Comparison of ENCODE assay signal across 36 cellular contexts in the genomic region with DNA sequence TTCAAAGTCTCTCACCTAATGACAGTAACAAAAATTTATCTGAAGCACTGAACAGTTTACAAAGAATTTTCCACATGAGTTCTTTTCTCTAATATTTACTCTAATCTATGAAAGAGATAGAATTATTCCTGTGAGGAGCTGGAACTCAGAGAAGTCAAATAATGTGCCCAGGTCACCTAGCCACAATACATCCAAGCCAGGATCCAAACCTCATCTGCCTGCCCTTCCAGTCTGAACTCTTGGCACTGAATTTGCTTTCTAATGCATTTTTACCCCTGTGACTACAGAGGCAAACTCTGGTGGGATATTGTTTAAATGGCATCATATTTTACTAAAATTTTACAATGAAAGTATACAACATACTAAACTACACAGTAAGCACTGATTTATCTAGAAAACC.
DNase-seq lines count a peak whose midpoint lies in the region; ATAC-seq, FAIRE-seq and TF ChIP-seq lines count a peak whose summit lies in the region.
"Had no signal": no experiment of that assay in that cellular context is flagged by ENCODE, and none has a peak within 500 bp of the region (broad histone marks: within the 10 kb centered on the region; RNA-seq: fewer than 3 reads in every experiment).

No MANE protein-coding gene starts in this region.

- no peak overlapping the region for H3K4me3 Mint-ChIP-seq in progenitor cell of endocrine pancreas (ENCODE audit: low read depth)
- H3K4me3 Mint-ChIP-seq: B cell; CD14-positive monocyte; CD4-positive, alpha-beta memory T cell; CD4-positive, alpha-beta T cell; CD4-positive, CD25-positive, alpha-beta regulatory T cell; CD8-positive, alpha-beta T cell had no signal

- no peak for FAIRE-seq in HepG2 (lab: Jason Lieb, UNC)
- FAIRE-seq: A204.1, A549, D721Med had no signal

- intact Hi-C loops in HepG2 (cut with micrococcal nuclease; ENCODE audit: unreplicated experiment) (no loop called here), right lobe of liver (cut with DNase I) (no loop called here), mucosa of descending colon (cut with DNase I, micrococcal nuclease) (no loop called here)

- H3K4me1 ChIP-seq in liver (ENCODE audit: control insufficient read depth in 4 of 4, insufficient read depth in 4 of 4, low read length in 3 of 4) (peaks cover 9 to 30% (median 26%) of the 10 kb centered on the region in 4 donors), HepG2 (ENCODE audit: insufficient read depth, low read length) (no peaks in the 10 kb centered on the region; the same call in 1 of the 2 replicates), right lobe of liver (peaks cover 0 to 44% (median 15%) of the 10 kb centered on the region in 4 donors), mucosa of descending colon (ENCODE audit: low read depth) (no peaks in the 10 kb centered on the region)
- H3K4me1 ChIP-seq: A549; BLaER1; BLaER1 treated with 17β-estradiol and CSF1 and Interleukin-3, amounts not matched to agents 10 nM and 100 nM; Caco-2 had no signal

- no peaks in the 10 kb centered on the region for H3K27me3 Mint-ChIP-seq in progenitor cell of endocrine pancreas
- H3K27me3 Mint-ChIP-seq: B cell had no signal

- H3K79me2 ChIP-seq in HepG2 (ENCODE audit: insufficient read depth, low read length), result no peaks in the 10 kb centered on the region

- H3K9me3 ChIP-seq in liver (ENCODE audit: control insufficient read depth in 4 of 4, low read length in 3 of 4), result no peaks in the 10 kb centered on the region
- no peaks in the 10 kb centered on the region for H3K9me3 ChIP-seq in HepG2 (ENCODE audit: low read length)
- no peaks in the 10 kb centered on the region for H3K9me3 ChIP-seq in right lobe of liver
- H3K9me3 ChIP-seq in mucosa of descending colon, result no peaks in the 10 kb centered on the region
- H3K9me3 ChIP-seq: A549; BE2C; BLaER1; BLaER1 treated with 17β-estradiol and CSF1 and Interleukin-3, amounts not matched to agents 10 nM and 100 nM; Caco-2 had no signal

- peaks cover 6% of the 10 kb centered on the region for H3K4me1 Mint-ChIP-seq in progenitor cell of endocrine pancreas (ENCODE audit: low read depth)
- H3K4me1 Mint-ChIP-seq: B cell; CD14-positive monocyte; CD4-positive, alpha-beta memory T cell; CD4-positive, CD25-positive, alpha-beta regulatory T cell; CD8-positive, alpha-beta memory T cell had no signal

- no peaks in the 10 kb centered on the region for H3K9me3 Mint-ChIP-seq in progenitor cell of endocrine pancreas (ENCODE audit: low read depth)
- H3K9me3 Mint-ChIP-seq: CD4-positive, alpha-beta T cell; CD8-positive, alpha-beta T cell had no signal

- POLR2A ChIA-PET in HepG2 (lab: Yijun Ruan, JAX), result no interaction called here

- BruUV-seq in HepG2 (replicated peaks; lab: Mats Ljungman, UMichigan), result no TSS peak

- no peak overlapping the region for H2AFZ ChIP-seq in HepG2 (ENCODE audit: low read length)

- in situ Hi-C loops in HepG2 (cut with HindIII; ENCODE audit: extremely low pct_ligation_motif_present, low pct_unique_long_range_greater_than_20kb), result no loop called here

- H3K4me3 ChIP-seq in liver (ENCODE audit: low read depth in 1 of 3, low read length in 3 of 3) (no peak overlapping the region), HepG2 (replicated peaks in 1 of 3; ENCODE audit: insufficient read depth in 1 of 3, low read depth in 2 of 3, low read length in 3 of 3) (no peak overlapping the region), right lobe of liver (no peak overlapping the region), mucosa of descending colon (no peak overlapping the region)
- H3K4me3 ChIP-seq: A549; BLaER1; BLaER1 treated with 17β-estradiol and CSF1 and Interleukin-3, amounts not matched to agents 10 nM and 100 nM had no signal

- TF ChIP-seq CTCF in liver (IDR thresholded peaks at IDR 0.05; ENCODE audit: low read depth, low read length, missing input control) (no peak), HepG2 (CRISPR knock-in tag; IDR thresholded peaks at IDR 0.05) (no peak), VCaP (conservative IDR thresholded peaks at IDR 0.05) (no peak), right lobe of liver (IDR thresholded peaks at IDR 0.05) (no peak), mucosa of descending colon (IDR thresholded peaks at IDR 0.05) (no peak), progenitor cell of endocrine pancreas (IDR thresholded peaks at IDR 0.05; ENCODE audit: unreplicated experiment) (no peak)

- H3K9ac ChIP-seq in liver (ENCODE audit: low read depth in 1 of 2, low read length in 2 of 2), result no peak overlapping the region
- no peak overlapping the region for H3K9ac ChIP-seq in HepG2 (ENCODE audit: insufficient read depth, low read depth, low read length)
- H3K9ac ChIP-seq: BLaER1; BLaER1 treated with 17β-estradiol and CSF1 and Interleukin-3, amounts not matched to agents 10 nM and 100 nM had no signal

- H3K36me3 ChIP-seq in liver (ENCODE audit: control insufficient read depth in 4 of 4, insufficient read depth in 3 of 4, low read depth in 1 of 4, low read length in 3 of 4) (no peaks in the 10 kb centered on the region), HepG2 (replicated peaks in 1 of 2; ENCODE audit: control insufficient read depth in 1 of 2, insufficient read depth in 2 of 2, low read length in 2 of 2) (no peaks in the 10 kb centered on the region), right lobe of liver (no peaks in the 10 kb centered on the region), mucosa of descending colon (ENCODE audit: low read depth) (no peaks in the 10 kb centered on the region)
- H3K36me3 ChIP-seq: BE2C; BLaER1; BLaER1 treated with 17β-estradiol and CSF1 and Interleukin-3, amounts not matched to agents 10 nM and 100 nM had no signal

- H3K36me3 Mint-ChIP-seq in progenitor cell of endocrine pancreas (ENCODE audit: insufficient read depth), result no peaks in the 10 kb centered on the region
- H3K36me3 Mint-ChIP-seq: CD14-positive monocyte; CD4-positive, alpha-beta memory T cell; CD4-positive, CD25-positive, alpha-beta regulatory T cell; CD8-positive, alpha-beta memory T cell; CD8-positive, alpha-beta T cell had no signal

- H3K27ac ChIP-seq in liver (ENCODE audit: low read depth in 1 of 2, low read length in 2 of 2) (peak overlapping the region in 1 of 2 donors; percentile 19), HepG2 (ENCODE audit: extremely low read length, insufficient read depth, low read length) (no peak overlapping the region), VCaP (peak overlapping the region; percentile 73), right lobe of liver (peak overlapping the region in 2 of 3 donors; percentile 86 to 93)
- H3K27ac ChIP-seq: 22Rv1; A549; BLaER1; BLaER1 treated with 17β-estradiol and CSF1 and Interleukin-3, amounts not matched to agents 10 nM and 100 nM had no signal

- H4K20me1 ChIP-seq in HepG2 (ENCODE audit: insufficient read depth, low read length), result no peaks in the 10 kb centered on the region
- H4K20me1 ChIP-seq: BLaER1; BLaER1 treated with 17β-estradiol and CSF1 and Interleukin-3, amounts not matched to agents 10 nM and 100 nM had no signal

- H3K27me3 ChIP-seq in liver (ENCODE audit: control insufficient read depth in 4 of 4, insufficient read depth in 4 of 4, low read length in 3 of 4) (no peaks in the 10 kb centered on the region), HepG2 (ENCODE audit: control insufficient read depth in 1 of 2, insufficient read depth in 2 of 2, low read length in 2 of 2) (no peaks in the 10 kb centered on the region), right lobe of liver (no peaks in the 10 kb centered on the region)
- H3K27me3 ChIP-seq: BE2C; BLaER1; BLaER1 treated with 17β-estradiol and CSF1 and Interleukin-3, amounts not matched to agents 10 nM and 100 nM had no signal

- TF ChIP-seq POLR2A in HepG2 (IDR thresholded peaks at IDR 0.05; ENCODE audit: insufficient read depth in 1 of 2, low read depth in 2 of 2, low read length in 2 of 2), result no peak
- TF ChIP-seq POLR2A in right lobe of liver (IDR thresholded peaks at IDR 0.05), result no peak

- TF ChIP-seq EP300 in HepG2 (IDR thresholded peaks at IDR 0.05; ENCODE audit: low read depth in 2 of 2, low read length in 2 of 2) (no peak), HepG2 (CRISPR knock-in tag; IDR thresholded peaks at IDR 0.05; ENCODE audit: borderline replicate concordance) (no peak)

- CTCF ChIA-PET in HepG2 (lab: Yijun Ruan, JAX; ENCODE audit: low intra/inter-chr PET ratio, low total read pairs), result no interaction called here

- no peak for ATAC-seq in HepG2
- ATAC-seq in left lobe of liver, result peak; percentile 57
- ATAC-seq in right lobe of liver, result peak; percentile 29 to 59 (median 40)
- no peak for ATAC-seq in mucosa of descending colon
- ATAC-seq in HG03342 (IDR thresholded peaks at IDR 0.05; ENCODE audit: unreplicated experiment), result no peak
- ATAC-seq: A549; CD8-positive, alpha-beta T cell had no signal

- DNase-seq in HepG2 (ENCODE audit: low spot score) (no peak), left lobe of liver (ENCODE audit: low spot score) (no peak), right lobe of liver (peak in 1 of 3 donors; percentile 53), mucosa of descending colon (no peak), progenitor cell of endocrine pancreas (ENCODE audit: low spot score, unreplicated experiment) (no peak)
- DNase-seq: 8988T; ACHN; AML-193; BE2C; C1 segment of cervical spinal cord; Caco-2; Calu3; CD4-positive, alpha-beta memory T cell; CD4-positive, alpha-beta T cell; CD4-positive, CD25-positive, alpha-beta regulatory T cell; CD8-positive, alpha-beta memory T cell; CD8-positive, alpha-beta T cell; COR-L47; DMS 273 treated with DMSO at 0.1 percent for 48 hours; DMS153; DMS53; DMS79; DMS79 treated with DMSO at 0.1 percent for 48 hours; DND-41; EL had no signal

- TF ChIP-seq RAD21 in liver (IDR thresholded peaks at IDR 0.05), result peak in 1 of 2 donors; percentile 50
- no peak for TF ChIP-seq RAD21 in HepG2 (CRISPR knock-in tag; IDR thresholded peaks at IDR 0.05)

- no peak overlapping the region for H3K4me2 ChIP-seq in HepG2 (ENCODE audit: low read depth, low read length)
- H3K4me2 ChIP-seq: A549; BLaER1; BLaER1 treated with 17β-estradiol and CSF1 and Interleukin-3, amounts not matched to agents 10 nM and 100 nM had no signal

- H3K27ac Mint-ChIP-seq in progenitor cell of endocrine pancreas, result no peak overlapping the region
- H3K27ac Mint-ChIP-seq: B cell; CD14-positive monocyte; CD4-positive, alpha-beta memory T cell; CD4-positive, alpha-beta T cell; CD4-positive, CD25-positive, alpha-beta regulatory T cell; CD8-positive, alpha-beta memory T cell; CD8-positive, alpha-beta T cell had no signal

TF ChIP-seq in liver, 16 proteins besides CTCF, POLR2A, EP300 and RAD21:
- no peak for TF ChIP-seq FOXA1 (IDR thresholded peaks at IDR 0.05)
- peak; percentile 15 for TF ChIP-seq YY1 (IDR thresholded peaks at IDR 0.05)
- TF ChIP-seq RXRA (IDR thresholded peaks at IDR 0.05), result peak in 1 of 2 donors; percentile 38
- peak; percentile 24 to 53 for TF ChIP-seq HNF4A (conservative IDR thresholded peaks at IDR 0.05)

TF ChIP-seq in HepG2, 621 proteins besides CTCF, POLR2A, EP300 and RAD21 (continues in another document):
- TF ChIP-seq KAT2B (IDR thresholded peaks at IDR 0.05; ENCODE audit: borderline replicate concordance, low read depth, low read length) (no peak), CHCHD3 (CRISPR knock-in tag; IDR thresholded peaks at IDR 0.05) (no peak)

Comparison
In these comparisons a context has a peak if more than half of its experiments do, and no peak if none do; other contexts are left out.
1. ATAC-seq: peak in left lobe of liver (single experiment) and right lobe of liver (4 of 4); none in HepG2 (single experiment), mucosa of descending colon (single experiment) and HG03342 (single experiment).